Comparison of ENCODE assay signal across 8 cellular contexts in genomic region chr12:127108360-127109215, GRCh38.
DNase-seq lines count a peak whose midpoint lies in the region; ATAC-seq and TF ChIP-seq lines count a peak whose summit lies in the region.

No MANE protein-coding gene starts in this region.

- H3K4me3 ChIP-seq in naive thymus-derived CD4-positive, alpha-beta T cell (ENCODE audit: low read length), result no peak overlapping the region
- H3K4me3 ChIP-seq in tibial artery, result no peak overlapping the region

- no peaks in the 10 kb centered on the region for H3K4me1 Mint-ChIP-seq in activated CD8-positive, alpha-beta T cell treated with anti-CD3 and anti-CD28 coated beads for 36 hours (ENCODE audit: low read depth)
- H3K4me1 Mint-ChIP-seq in naive thymus-derived CD4-positive, alpha-beta T cell, result no peaks in the 10 kb centered on the region

- no peaks in the 10 kb centered on the region for H3K36me3 ChIP-seq in naive thymus-derived CD4-positive, alpha-beta T cell (ENCODE audit: control insufficient read depth in 2 of 3, insufficient read depth in 3 of 3, low read length in 3 of 3)
- H3K36me3 ChIP-seq in tibial artery, result no peaks in the 10 kb centered on the region

- no peaks in the 10 kb centered on the region for H3K9me3 Mint-ChIP-seq in activated CD8-positive, alpha-beta T cell treated with anti-CD3 and anti-CD28 coated beads for 36 hours
- H3K9me3 Mint-ChIP-seq in naive thymus-derived CD4-positive, alpha-beta T cell, result no peaks in the 10 kb centered on the region

- H3K27me3 Mint-ChIP-seq in activated CD8-positive, alpha-beta T cell treated with anti-CD3 and anti-CD28 coated beads for 36 hours, result peaks cover 13% of the 10 kb centered on the region
- peaks cover 5 to 56% (median 30%) of the 10 kb centered on the region in 5 donors for H3K27me3 Mint-ChIP-seq in naive thymus-derived CD4-positive, alpha-beta T cell

- CTCF ChIA-PET in activated CD8-positive, alpha-beta T cell treated with anti-CD3 and anti-CD28 coated beads for 36 hours (lab: Charles Lee), result interaction anchor here (0.7 to 3.0 kb wide), 15 partner anchors 10 to 961 kb away, joined by 3 to 13 read pairs (median 3); no protein-coding TSS in a partner anchor
- CTCF ChIA-PET in naive thymus-derived CD4-positive, alpha-beta T cell (lab: Charles Lee), result interaction anchor here (0.6 to 3.4 kb wide), 7 partner anchors 24 to 920 kb away, joined by 3 to 14 read pairs (median 4); no protein-coding TSS in a partner anchor

- no peak overlapping the region for H3K27ac Mint-ChIP-seq in activated CD8-positive, alpha-beta T cell treated with anti-CD3 and anti-CD28 coated beads for 36 hours
- peak overlapping the region in 1 of 9 donors; percentile 12 for H3K27ac Mint-ChIP-seq in naive thymus-derived CD4-positive, alpha-beta T cell

- DNase-seq in NCI-H2107 treated with DMSO at 0.1 percent for 48 hours (lab: John Stamatoyannopoulos, UW; ENCODE audit: unreplicated experiment), result peak; percentile 36
- DNase-seq in activated CD8-positive, alpha-beta T cell treated with anti-CD3 and anti-CD28 coated beads for 36 hours, result peak; percentile 56
- DNase-seq in epithelial cell of prostate (ENCODE audit: low read depth, low spot score), result no peak
- peak in 6 of 9 donors; percentile 7 to 35 (median 32) for DNase-seq in naive thymus-derived CD4-positive, alpha-beta T cell
- peak in 1 of 2 donors; percentile 38 for DNase-seq in tibial artery

- no peak overlapping the region for H3K4me3 Mint-ChIP-seq in activated CD8-positive, alpha-beta T cell treated with anti-CD3 and anti-CD28 coated beads for 36 hours
- H3K4me3 Mint-ChIP-seq in naive thymus-derived CD4-positive, alpha-beta T cell, result no peak overlapping the region

- no peaks in the 10 kb centered on the region for H3K36me3 Mint-ChIP-seq in activated CD8-positive, alpha-beta T cell treated with anti-CD3 and anti-CD28 coated beads for 36 hours (ENCODE audit: low read depth)
- H3K36me3 Mint-ChIP-seq in naive thymus-derived CD4-positive, alpha-beta T cell, result no peaks in the 10 kb centered on the region

- POLR2A ChIA-PET in activated CD8-positive, alpha-beta T cell treated with anti-CD3 and anti-CD28 coated beads for 36 hours (lab: Charles Lee), result interaction anchor here (1.3 kb wide), 1 partner anchor 25 kb away, joined by 3 read pairs; no protein-coding TSS in a partner anchor
- POLR2A ChIA-PET in naive thymus-derived CD4-positive, alpha-beta T cell (lab: Charles Lee), result no interaction called here

- H3K4me1 ChIP-seq in naive thymus-derived CD4-positive, alpha-beta T cell (ENCODE audit: control insufficient read depth in 2 of 2, insufficient read depth in 2 of 2, low read length in 2 of 2), result no peaks in the 10 kb centered on the region
- H3K4me1 ChIP-seq in tibial artery, result no peaks in the 10 kb centered on the region

- no peaks in the 10 kb centered on the region for H3K9me3 ChIP-seq in naive thymus-derived CD4-positive, alpha-beta T cell (ENCODE audit: control insufficient read depth in 2 of 3, low read length in 3 of 3)
- H3K9me3 ChIP-seq in tibial artery, result no peaks in the 10 kb centered on the region

- H3K27ac ChIP-seq in 22Rv1 (no peak overlapping the region), epithelial cell of prostate (peak overlapping the region; percentile 40), tibial artery (no peak overlapping the region)
- H3K27ac ChIP-seq in naive thymus-derived CD4-positive, alpha-beta T cell (ENCODE audit: low read depth, low read length), result no peak overlapping the region

- TF ChIP-seq CTCF in 22Rv1 (IDR thresholded peaks at IDR 0.05), result peak; percentile 93
- peak; percentile 57 for TF ChIP-seq CTCF in GM12872 (IDR thresholded peaks at IDR 0.05; ENCODE audit: insufficient read depth, low read depth, low read length)
- peak; percentile 47 for TF ChIP-seq CTCF in activated CD8-positive, alpha-beta T cell treated with anti-CD3 and anti-CD28 coated beads for 36 hours (IDR thresholded peaks at IDR 0.05)
- TF ChIP-seq CTCF in tibial artery (IDR thresholded peaks at IDR 0.05), result peak; percentile 45 to 52

- H3K27me3 ChIP-seq in naive thymus-derived CD4-positive, alpha-beta T cell (ENCODE audit: control insufficient read depth in 2 of 2, insufficient read depth in 2 of 2, low read length in 2 of 2), result no peaks in the 10 kb centered on the region
- H3K27me3 ChIP-seq in tibial artery, result peaks cover 0 to 2% of the 10 kb centered on the region in 2 donors

- intact Hi-C loops in activated CD8-positive, alpha-beta T cell treated with anti-CD3 and anti-CD28 coated beads for 36 hours (cut with micrococcal nuclease), result loop anchor here (5.0 kb wide), 1 partner anchor 274 kb away; no protein-coding TSS in a partner anchor
- intact Hi-C loops in naive thymus-derived CD4-positive, alpha-beta T cell (cut with micrococcal nuclease), result loop anchor here (1.0 to 5.0 kb wide), 4 partner anchors 58 to 1926 kb away; no protein-coding TSS in a partner anchor
- intact Hi-C loops in tibial artery (cut with DNase I; ENCODE audit: low total_unique reads), result no loop called here

- peak; percentile 90 for ATAC-seq in HG02798 (IDR thresholded peaks at IDR 0.05; ENCODE audit: poor library complexity, unreplicated experiment)
- ATAC-seq in activated CD8-positive, alpha-beta T cell treated with anti-CD3 and anti-CD28 coated beads for 36 hours, result peak; percentile 53
- ATAC-seq in naive thymus-derived CD4-positive, alpha-beta T cell, result peak; percentile 45
